8 cellular contexts compared by ENCODE assay signal in genomic region chr12:64273527-64274403, GRCh38. TPM values are rescaled to one million over a fixed set of nuclear protein-coding genes. Genes with fewer than 3 reads are reported as not detected.
DNase-seq lines count a peak whose midpoint lies in the region; ATAC-seq lines count a peak whose summit lies in the region.

No MANE protein-coding gene starts in this region.

- H3K4me1 Mint-ChIP-seq in T-helper 17 cell: peaks cover 3% of the 10 kb centered on the region

- peak; percentile 86 for ATAC-seq in GM18502 (IDR thresholded peaks at IDR 0.05; ENCODE audit: poor library complexity, unreplicated experiment)
- peak; percentile 56 for ATAC-seq in HG03558 (IDR thresholded peaks at IDR 0.05; ENCODE audit: extremely low read depth, unreplicated experiment)
- ATAC-seq in T-helper 17 cell: peak; percentile 76
- ATAC-seq in HG03196 (IDR thresholded peaks at IDR 0.05; ENCODE audit: unreplicated experiment): no peak

- no peak overlapping the region for H3K4me3 Mint-ChIP-seq in T-helper 17 cell

- DNase-seq in Ammon's horn (ENCODE audit: low spot score) (peak; percentile 31), T-helper 17 cell (peak in 1 of 3 donors; percentile 10), iPS-NIHi11 (ENCODE audit: low spot score) (peak; percentile 61), NCI-H2171 treated with DMSO at 0.1 percent for 48 hours (lab: John Stamatoyannopoulos, UW) (no peak), NCI-H226 (no peak)

- no peaks in the 10 kb centered on the region for H3K36me3 Mint-ChIP-seq in T-helper 17 cell (ENCODE audit: low read depth)

- H3K9me3 ChIP-seq in T-helper 17 cell (ENCODE audit: control insufficient read depth, low read length, poor library complexity, severe bottlenecking): no peaks in the 10 kb centered on the region

- peak overlapping the region; percentile 87 for H3K27ac Mint-ChIP-seq in T-helper 17 cell

- H3K27me3 Mint-ChIP-seq in T-helper 17 cell: no peaks in the 10 kb centered on the region

RNA-seq across cellular contexts. Expression of gene KICS2, which starts 51.7 kb away (rescaled TPM):
- 10 to 100 TPM; 18.0 to 19.7 TPM for total RNA-seq in T-helper 17 cell

Comparison
In these comparisons a context has a peak if more than half of its experiments do, and no peak if none do; other contexts are left out.
1. DNase-seq: peak in Ammon's horn (single experiment) and iPS-NIHi11 (single experiment); none in NCI-H2171 treated with DMSO at 0.1 percent for 48 hours (single experiment) and NCI-H226 (single experiment).